Comparison of ENCODE assay signal across 8 cellular contexts in genomic region chr6:692356-692851, GRCh38. TPM values are rescaled to one million over a fixed set of nuclear protein-coding genes. Genes with fewer than 3 reads are reported as not detected.
DNase-seq lines count a peak whose midpoint lies in the region; ATAC-seq, FAIRE-seq and TF ChIP-seq lines count a peak whose summit lies in the region.

No MANE protein-coding gene starts in this region.

- intact Hi-C loops in K562 (cut with micrococcal nuclease), result no loop called here

- H3K36me3 ChIP-seq in GM06990 (ENCODE audit: control insufficient read depth, insufficient read depth, low read length) (peaks cover 7% of the 10 kb centered on the region), H7 (replicated peaks; ENCODE audit: control insufficient read depth, insufficient read depth, low read length) (peaks cover 5% of the 10 kb centered on the region), K562 (ENCODE audit: control insufficient read depth, insufficient read depth, low read length) (peaks cover 17% of the 10 kb centered on the region; the same call in 2 of the 3 replicates)

- TF ChIP-seq CTCF in GM06990 (IDR thresholded peaks at IDR 0.05; ENCODE audit: insufficient read depth, low read length, poor library complexity, severe bottlenecking) (no peak), K562 (IDR thresholded peaks at IDR 0.05 in 2 of 3, conservative IDR thresholded peaks at IDR 0.05 in 1 of 3; ENCODE audit: insufficient read depth in 2 of 3, low read depth in 1 of 3, low read length in 3 of 3) (no peak)

- H3K9me3 ChIP-seq in K562 (replicated peaks; ENCODE audit: control insufficient read depth, insufficient read depth, low read depth, low read length), result no peaks in the 10 kb centered on the region

- POLR2A ChIA-PET in K562 (lab: Yijun Ruan, JAX), result interaction anchor here (0.5 to 1.2 kb wide), 3 partner anchors 9 to 104 kb away, joined by 3 to 7 read pairs (median 3); no protein-coding TSS in a partner anchor

- TF ChIP-seq POLR2A in K562 (conservative IDR thresholded peaks at IDR 0.05), result no peak

- H3K9ac ChIP-seq in K562 (ENCODE audit: insufficient read depth in 1 of 2, low read depth in 2 of 2, low read length in 2 of 2), result peak overlapping the region; percentile 65 to 99

- TF ChIP-seq RAD21 in K562 (CRISPR knock-in tag; conservative IDR thresholded peaks at IDR 0.05 in 1 of 2, IDR thresholded peaks at IDR 0.05 in 1 of 2), result no peak

- H2AFZ ChIP-seq in K562 (ENCODE audit: low read depth, low read length), result peak overlapping the region; percentile 99

- no peaks in the 10 kb centered on the region for H3K9me1 ChIP-seq in K562 (ENCODE audit: control insufficient read depth, insufficient read depth, low read length)

- ATAC-seq in K562, result peak; percentile 95

- in situ Hi-C loops in K562 (cut with MboI), result no loop called here

- no peak for TF ChIP-seq EP300 in K562 (IDR thresholded peaks at IDR 0.05; ENCODE audit: low read length)

- CTCF ChIA-PET in K562 (lab: Yijun Ruan, JAX; ENCODE audit: low intra/inter-chr PET ratio), result no interaction called here

- FAIRE-seq in K562 (lab: Jason Lieb, UNC), result no peak

- H3K4me2 ChIP-seq in K562 (ENCODE audit: insufficient read depth, low read length), result peak overlapping the region; percentile 93

- H3K27ac ChIP-seq in K562 (ENCODE audit: extremely low read depth, low read depth, low read length), result peak overlapping the region; percentile 79

- peaks cover 4% of the 10 kb centered on the region for H4K20me1 ChIP-seq in K562 (replicated peaks; ENCODE audit: control insufficient read depth, insufficient read depth, low read length)

- H3K79me2 ChIP-seq in K562 (ENCODE audit: control insufficient read depth, insufficient read depth, low read length), result peaks cover 23% of the 10 kb centered on the region

- no TSS peak for BruUV-seq in K562 (replicated peaks; lab: Mats Ljungman, UMichigan)

- H3K27me3 ChIP-seq in GM06990 (replicated peaks; ENCODE audit: control insufficient read depth, insufficient read depth, low read length) (no peaks in the 10 kb centered on the region; the same call in 1 of the 2 replicates), H7 (ENCODE audit: control insufficient read depth, insufficient read depth, low read length) (no peaks in the 10 kb centered on the region), K562 (ENCODE audit: control insufficient read depth in 2 of 2, insufficient read depth in 2 of 2, low read length in 2 of 2) (peaks cover 13 to 20% of the 10 kb centered on the region in 2 experiments)

- under 1% methylated on average over 42 of the region's 45 CpGs for WGBS in K562 (ENCODE audit: insufficient coverage, low coverage, missing lambda C conversion rate)

- DNase-seq in GM06990 (ENCODE audit: extremely low read depth, insufficient read length) (peak; percentile 81), H7 (peak; percentile 85), LHCN-M2 (ENCODE audit: low read depth) (peak; percentile 46), UCSD-AML1 (lab: John Stamatoyannopoulos, UW; ENCODE audit: unreplicated experiment) (peak; percentile 64), K562 (ENCODE audit: extremely low read depth in 1 of 4, low spot score in 3 of 4) (peak; percentile 77 to 85 (median 84)), inferior parietal cortex (ENCODE audit: extremely low spot score) (peak; percentile 57), NCI-H446 treated with DMSO at 0.1 percent for 48 hours (lab: John Stamatoyannopoulos, UW) (no peak)
- peak; percentile 61 to 68 for DNase-seq in stimulated activated CD4-positive, alpha-beta T cell treated with anti-CD3 and anti-CD28 coated beads, Interleukin-12 subunit alpha, Interleukin-12 subunit beta, amount 100 ng/mL, for 24 hours (ENCODE audit: low read depth in 2 of 2)

- H3K4me1 ChIP-seq in K562 (replicated peaks in 1 of 2; ENCODE audit: control insufficient read depth in 2 of 2, insufficient read depth in 2 of 2, low read length in 2 of 2), result peaks cover 7 to 20% of the 10 kb centered on the region in 2 experiments; a peak in 3 of 5 replicates

- H3K4me3 ChIP-seq in GM06990 (replicated peaks; ENCODE audit: low read depth, low read length), result peak overlapping the region; percentile 93
- peak overlapping the region; percentile 83 for H3K4me3 ChIP-seq in H7 (ENCODE audit: insufficient read depth, low read depth, low read length)
- peak overlapping the region; percentile 88 for H3K4me3 ChIP-seq in K562

TF ChIP-seq in K562, 482 proteins besides CTCF, POLR2A, EP300 and RAD21 (continues in another document):
- TF ChIP-seq RCOR1 (IDR thresholded peaks at IDR 0.05; ENCODE audit: borderline replicate concordance in 1 of 2, low read depth in 2 of 2, low read length in 2 of 2) (0 out of 4 replicates have a peak, but pooled peaks of 1 of the 2 experiments have one; percentile 40), ZSCAN29 (IDR thresholded peaks at IDR 0.05) (0 out of 2 replicates have a peak, but pooled peaks have one; percentile 21), MECOM (CRISPR knock-in tag; IDR thresholded peaks at IDR 0.05) (0 out of 2 replicates have a peak, but pooled peaks have one; percentile 53), HDAC2 (IDR thresholded peaks at IDR 0.05) (peak; percentile 62)

RNA-seq across cellular contexts. Expression of gene EXOC2, which starts 0.5 kb away (rescaled TPM):
- 41.4 and 46.6 TPM in 2 replicates for total RNA-seq in H7 (2014; rRNA removed; shearing (Covaris generic))
- total RNA-seq in LHCN-M2 (2014; rRNA removed), result 30.7 and 35.2 TPM in 2 replicates
- 14.6 TPM for polyA plus RNA-seq in LHCN-M2 (2012)
- total RNA-seq in K562 (2011; cell fraction: chromatin; rRNA removed; ENCODE audit: low replicate concordance), result 29.0 and 54.6 TPM in 2 replicates
- 15.0 and 20.5 TPM in 2 replicates for total RNA-seq in K562 (2011; cell fraction: nucleolus; rRNA removed)
- 22.8 and 25.9 TPM in 2 replicates for total RNA-seq in K562 (2011; cell fraction: nucleoplasm; rRNA removed)
- total RNA-seq in K562 (2014; rRNA removed), result 20.8 and 23.0 TPM in 2 replicates
- total RNA-seq in K562 (2014; rRNA removed; fragmentation: Illumina TruSeq; extraction: Trizol), result 27.9 and 28.6 TPM in 2 replicates
- 24.1 and 27.4 TPM in 2 replicates for total RNA-seq in K562 (2015; rRNA removed; fragmentation: Illumina TruSeq; extraction: Trizol)
- total RNA-seq in K562 (2021), result 24.4 and 24.7 TPM in 2 replicates
- 22.5 and 30.2 TPM in 2 replicates for polyA plus RNA-seq in K562 (2011; rRNA removed)
- polyA plus RNA-seq in K562 (2011; cell fraction: cytosol; rRNA removed), result 17.0 and 18.6 TPM in 2 replicates
- 18.1 and 20.1 TPM in 2 replicates for polyA plus RNA-seq in K562 (2011; cell fraction: nucleus; rRNA removed)
- polyA plus RNA-seq in K562 (2012), result 20.4 TPM in 2 replicates
- polyA plus RNA-seq in K562 (2014; fragmentation: Illumina TruSeq; extraction: Trizol), result 20.2 and 24.2 TPM in 2 replicates
- polyA plus RNA-seq in K562 (2014; fragmentation: Nextera tagmentation; extraction: Ambion mirVana), result 10 to 100 TPM; 12.2 to 18.0 TPM
- 17.0 and 23.6 TPM in 2 replicates for polyA plus RNA-seq in K562 (2014; rRNA removed)
- polyA minus RNA-seq in K562 (2011; rRNA and poly(A)+ RNA removed), result 66.5 and 74.5 TPM in 2 replicates
- polyA minus RNA-seq in K562 (2011; cell fraction: cytosol; rRNA and poly(A)+ RNA removed), result 17.9 and 26.4 TPM in 2 replicates
- polyA minus RNA-seq in K562 (2011; cell fraction: nucleus; rRNA and poly(A)+ RNA removed), result 22.2 and 34.4 TPM in 2 replicates

RNA-seq across cellular contexts. Expression of gene HUS1B, which starts 35.5 kb away (rescaled TPM):
- total RNA-seq in H7 (2014; rRNA removed; shearing (Covaris generic)), result 0.22 and 1.1 TPM in 2 replicates
- total RNA-seq in LHCN-M2 (2014; rRNA removed), result 0.17 and 0.19 TPM in 2 replicates
- 0.15 TPM for polyA plus RNA-seq in LHCN-M2 (2012)
- total RNA-seq in K562 (2011; cell fraction: chromatin; rRNA removed; ENCODE audit: low replicate concordance), result 5.6 and 5.8 TPM in 2 replicates
- total RNA-seq in K562 (2011; cell fraction: nucleolus; rRNA removed), result 2.8 and 3.8 TPM in 2 replicates
- 2.7 and 4.0 TPM in 2 replicates for total RNA-seq in K562 (2011; cell fraction: nucleoplasm; rRNA removed)
- total RNA-seq in K562 (2014; rRNA removed), result 1.1 and 1.3 TPM in 2 replicates
- total RNA-seq in K562 (2014; rRNA removed; fragmentation: Illumina TruSeq; extraction: Trizol), result 0.44 and 0.67 TPM in 2 replicates
- total RNA-seq in K562 (2015; rRNA removed; fragmentation: Illumina TruSeq; extraction: Trizol), result 0.57 and 0.69 TPM in 2 replicates
- total RNA-seq in K562 (2021), result 1.0 and 1.4 TPM in 2 replicates
- polyA plus RNA-seq in K562 (2011; rRNA removed), result 0.29 and 0.31 TPM in 2 replicates
- polyA plus RNA-seq in K562 (2011; cell fraction: cytosol; rRNA removed), result 0.25 and 0.40 TPM in 2 replicates
- polyA plus RNA-seq in K562 (2011; cell fraction: nucleus; rRNA removed), result 0.74 and 1.4 TPM in 2 replicates
- polyA plus RNA-seq in K562 (2012), result 0.39 and 0.64 TPM in 2 replicates
- polyA plus RNA-seq in K562 (2014; fragmentation: Illumina TruSeq; extraction: Trizol), result 0.16 and 0.32 TPM in 2 replicates
- polyA plus RNA-seq in K562 (2014; fragmentation: Nextera tagmentation; extraction: Ambion mirVana), result under 1 TPM in 1 of 2 experiments, not detected in 1; 0.32 TPM
- 0.32 TPM in 1 of 2 replicates, not detected in the other for polyA plus RNA-seq in K562 (2014; rRNA removed)
- polyA minus RNA-seq in K562 (2011; rRNA and poly(A)+ RNA removed), result 0.63 and 0.74 TPM in 2 replicates
- 1.4 TPM in 1 of 2 replicates, not detected in the other for polyA minus RNA-seq in K562 (2011; cell fraction: cytosol; rRNA and poly(A)+ RNA removed)
- polyA minus RNA-seq in K562 (2011; cell fraction: nucleus; rRNA and poly(A)+ RNA removed), result 2.6 TPM in 2 replicates
